ENCODE assay signal across 1 cellular context in genomic region chr1:27234054-27234882, GRCh38.
A peak's percentile ranks its signal among the peaks of the same experiment; 100 is the strongest.
TF ChIP-seq lines count a peak whose summit lies in the region.

WDTC1 (plus strand) TSS chr1:27234632; CDS start chr1:27261055, 26,423 bp downstream.

TF ChIP-seq in HepG2, 621 proteins besides CTCF, POLR2A, EP300 and RAD21 (continued from another document and continues in another):
- peak; percentile 18 to 57; a peak in 2 of 4 replicates for TF ChIP-seq HMGXB4 (CRISPR knock-in tag; IDR thresholded peaks at IDR 0.05; ENCODE audit: borderline replicate concordance in 1 of 2, low read depth in 1 of 2)
- TF ChIP-seq ZNF687 (CRISPR knock-in tag; IDR thresholded peaks at IDR 0.05): peak; percentile 72
- TF ChIP-seq KDM4B (CRISPR knock-in tag; IDR thresholded peaks at IDR 0.05): 0 out of 2 replicates have a peak, but pooled peaks have one; percentile 24
- peak; percentile 97 for TF ChIP-seq FOXK1 (CRISPR knock-in tag; IDR thresholded peaks at IDR 0.05; ENCODE audit: borderline replicate concordance, low read depth)
- peak; percentile 69 for TF ChIP-seq ZNF746 (CRISPR knock-in tag; IDR thresholded peaks at IDR 0.05)
- no peak for TF ChIP-seq ZNF180 (CRISPR knock-in tag; IDR thresholded peaks at IDR 0.05; ENCODE audit: borderline replicate concordance, low read depth)
- 0 out of 2 replicates have a peak, but pooled peaks have one; percentile 13 for TF ChIP-seq JUND (CRISPR knock-in tag; IDR thresholded peaks at IDR 0.05)
- TF ChIP-seq ATAD3A (CRISPR knock-in tag; IDR thresholded peaks at IDR 0.05): no peak
- peak; percentile 89 for TF ChIP-seq SP2 (CRISPR knock-in tag; IDR thresholded peaks at IDR 0.05)
- 0 out of 2 replicates have a peak, but pooled peaks have one; percentile 22 for TF ChIP-seq DR1 (CRISPR knock-in tag; IDR thresholded peaks at IDR 0.05)
- no peak for TF ChIP-seq NFRKB (IDR thresholded peaks at IDR 0.05)
- peak; percentile 51; the same call in 1 of the 2 replicates for TF ChIP-seq POLR2AphosphoS5 (IDR thresholded peaks at IDR 0.05; ENCODE audit: low read depth, low read length)
- TF ChIP-seq PAXIP1 (CRISPR knock-in tag; conservative IDR thresholded peaks at IDR 0.05): peak; percentile 41
- peak; percentile 84 for TF ChIP-seq ZNF501 (CRISPR knock-in tag; IDR thresholded peaks at IDR 0.05)
- no peak for TF ChIP-seq TP53 (CRISPR knock-in tag; conservative IDR thresholded peaks at IDR 0.05)
- TF ChIP-seq ZFP36L1 (CRISPR knock-in tag; IDR thresholded peaks at IDR 0.05): no peak
- TF ChIP-seq ZUFSP (CRISPR knock-in tag; IDR thresholded peaks at IDR 0.05; ENCODE audit: borderline replicate concordance): no peak
- 0 out of 2 replicates have a peak, but pooled peaks have one; percentile 43 for TF ChIP-seq ZBTB20 (CRISPR knock-in tag; IDR thresholded peaks at IDR 0.05; ENCODE audit: borderline replicate concordance, low read depth)
- 0 out of 2 replicates have a peak, but pooled peaks have one; percentile 1 for TF ChIP-seq HES4 (CRISPR knock-in tag; IDR thresholded peaks at IDR 0.05; ENCODE audit: borderline replicate concordance)
- TF ChIP-seq ZNF138 (CRISPR knock-in tag; IDR thresholded peaks at IDR 0.05; ENCODE audit: low read depth): no peak
- peak; percentile 48; the same call in 1 of the 2 replicates for TF ChIP-seq RXRB (CRISPR knock-in tag; IDR thresholded peaks at IDR 0.05; ENCODE audit: borderline replicate concordance)
- TF ChIP-seq POLR2AphosphoS2 (IDR thresholded peaks at IDR 0.05; ENCODE audit: low read depth, low read length): no peak
- TF ChIP-seq MYC (CRISPR knock-in tag; IDR thresholded peaks at IDR 0.05; ENCODE audit: borderline replicate concordance): peak; percentile 34; the same call in 1 of the 2 replicates
- TF ChIP-seq ZNF383 (CRISPR knock-in tag; IDR thresholded peaks at IDR 0.05; ENCODE audit: borderline replicate concordance): no peak
- peak; percentile 40; the same call in 1 of the 2 replicates for TF ChIP-seq ZSCAN5A (CRISPR knock-in tag; IDR thresholded peaks at IDR 0.05; ENCODE audit: borderline replicate concordance)
- peak; percentile 82 for TF ChIP-seq ZNF639 (CRISPR knock-in tag; conservative IDR thresholded peaks at IDR 0.05)
- no peak for TF ChIP-seq ZSCAN25 (CRISPR knock-in tag; IDR thresholded peaks at IDR 0.05)
- TF ChIP-seq E2F1 (CRISPR knock-in tag; IDR thresholded peaks at IDR 0.05): peak; percentile 94
- peak; percentile 74; the same call in 1 of the 2 replicates for TF ChIP-seq SIN3A (IDR thresholded peaks at IDR 0.05; ENCODE audit: borderline replicate concordance, low read depth, low read length)
- TF ChIP-seq SP5 (CRISPR knock-in tag; IDR thresholded peaks at IDR 0.05; ENCODE audit: borderline replicate concordance, low read depth): peak; percentile 28; the same call in 1 of the 2 replicates
- no peak for TF ChIP-seq DZIP1 (CRISPR knock-in tag; IDR thresholded peaks at IDR 0.05)
- TF ChIP-seq NAIF1 (CRISPR knock-in tag; IDR thresholded peaks at IDR 0.05; ENCODE audit: borderline replicate concordance): peak; percentile 100
- no peak for TF ChIP-seq SMC3 (IDR thresholded peaks at IDR 0.05; ENCODE audit: low read length)
- TF ChIP-seq BORCS8-MEF2B (CRISPR knock-in tag; IDR thresholded peaks at IDR 0.05): 0 out of 2 replicates have a peak, but pooled peaks have one; percentile 15
- TF ChIP-seq FOXA3 (CRISPR knock-in tag; IDR thresholded peaks at IDR 0.05): peak; percentile 48; the same call in 1 of the 2 replicates
- 0 out of 2 replicates have a peak, but pooled peaks have one; percentile 45 for TF ChIP-seq ZNF317 (CRISPR knock-in tag; IDR thresholded peaks at IDR 0.05)
- no peak for TF ChIP-seq CENPBD1 (CRISPR knock-in tag; IDR thresholded peaks at IDR 0.05; ENCODE audit: borderline replicate concordance, low read depth)
- TF ChIP-seq LCORL (IDR thresholded peaks at IDR 0.05): no peak
- TF ChIP-seq LCORL (CRISPR knock-in tag; IDR thresholded peaks at IDR 0.05): peak; percentile 64; the same call in 1 of the 2 replicates
- no peak for TF ChIP-seq XBP1 (CRISPR knock-in tag; IDR thresholded peaks at IDR 0.05)
- peak; percentile 45; the same call in 1 of the 2 replicates for TF ChIP-seq MXD3 (CRISPR knock-in tag; IDR thresholded peaks at IDR 0.05)
- TF ChIP-seq ZNF777 (CRISPR knock-in tag; IDR thresholded peaks at IDR 0.05): peak; percentile 63
- 0 out of 2 replicates have a peak, but pooled peaks have one; percentile 30 for TF ChIP-seq ISL2 (CRISPR knock-in tag; IDR thresholded peaks at IDR 0.05)
- peak; percentile 32; the same call in 1 of the 2 replicates for TF ChIP-seq ERF (CRISPR knock-in tag; IDR thresholded peaks at IDR 0.05)
